In the genomic region with DNA sequence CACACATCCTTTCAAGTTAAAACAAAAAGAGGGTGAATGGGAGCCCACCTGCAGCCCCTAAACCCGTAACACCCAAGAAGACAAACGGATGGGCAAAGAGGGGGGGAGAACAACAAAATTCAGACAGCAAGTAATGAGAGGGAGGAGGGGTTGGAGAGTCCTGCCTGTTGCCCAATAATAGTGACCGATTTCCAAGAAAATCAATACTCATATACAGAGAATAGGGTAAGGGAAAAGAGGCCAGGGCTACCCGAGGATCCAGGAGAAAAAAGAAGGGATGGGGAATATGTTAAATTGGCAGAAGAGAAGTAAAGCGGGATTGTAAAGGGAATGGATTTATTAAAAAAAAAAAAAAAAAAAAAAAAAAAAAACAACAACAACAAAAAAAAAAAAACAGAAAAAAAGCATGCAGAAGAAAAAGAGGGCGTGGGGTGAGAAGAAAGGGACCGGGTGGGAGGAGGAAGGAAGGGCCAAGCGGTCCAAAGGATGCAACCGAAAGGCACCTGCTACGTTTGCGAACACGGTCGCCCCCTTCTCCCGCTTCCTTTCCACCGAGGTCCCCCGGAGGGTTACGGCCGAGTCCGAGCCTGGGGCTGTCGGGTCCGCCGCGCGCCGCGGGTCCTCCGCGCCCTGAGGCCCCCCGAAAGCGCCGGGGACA, we compare ENCODE assay signal across 9 cellular contexts. TPM values are rescaled to one million over a fixed set of nuclear protein-coding genes. Genes with fewer than 3 reads are reported as not detected.
DNase-seq lines count a peak whose midpoint lies in the region; ATAC-seq and TF ChIP-seq lines count a peak whose summit lies in the region.
"Had no signal": no experiment of that assay in that cellular context is flagged by ENCODE, and none has a peak within 500 bp of the region (broad histone marks: within the 10 kb centered on the region; RNA-seq: fewer than 3 reads in every experiment).

No MANE protein-coding gene starts in this region.

- H3K4me3 Mint-ChIP-seq in activated CD4-positive, alpha-beta T cell treated with anti-CD3 and anti-CD28 coated beads, Interleukin-2, amount 10 ng/mL, durations not matched to agents 7 days and 5 days = peak overlapping the region; percentile 30
- H3K4me3 Mint-ChIP-seq in activated T-helper 1 cell treated with anti-CD3 and anti-CD28 coated beads, Interleukin-12 subunit alpha, Interleukin-12 subunit beta, Interleukin-2, Interleukin-4 antibody, amounts not matched to agents 30 ng/mL and 10 ng/mL and 1 ng/mL, durations not matched to agents 14 hours and 24 hours and 36 hours = peak overlapping the region; percentile 63

- H3K27ac ChIP-seq in subcutaneous abdominal adipose tissue (ENCODE audit: low read depth, low read length) = no peak overlapping the region
- H3K27ac ChIP-seq: BLaER1 treated with 17β-estradiol and CSF1 and Interleukin-3, amounts not matched to agents 10 nM and 100 nM had no signal

- H3K4me3 ChIP-seq in kidney epithelial cell (ENCODE audit: low read depth, low read length) (peak overlapping the region; percentile 39), subcutaneous abdominal adipose tissue (ENCODE audit: low read depth in 1 of 5, low read length in 5 of 5) (peak overlapping the region in 4 of 5 donors; percentile 17 to 73 (median 57))
- H3K4me3 ChIP-seq: BLaER1 treated with 17β-estradiol and CSF1 and Interleukin-3, amounts not matched to agents 10 nM and 100 nM had no signal

- no peaks in the 10 kb centered on the region for H3K9me3 Mint-ChIP-seq in activated CD4-positive, alpha-beta T cell treated with anti-CD3 and anti-CD28 coated beads, Interleukin-2, amount 10 ng/mL, durations not matched to agents 7 days and 5 days
- H3K9me3 Mint-ChIP-seq in activated T-helper 1 cell treated with anti-CD3 and anti-CD28 coated beads, Interleukin-12 subunit alpha, Interleukin-12 subunit beta, Interleukin-2, Interleukin-4 antibody, amounts not matched to agents 30 ng/mL and 10 ng/mL and 1 ng/mL, durations not matched to agents 14 hours and 24 hours and 36 hours = no peaks in the 10 kb centered on the region

- TF ChIP-seq CTCF in kidney epithelial cell (IDR thresholded peaks at IDR 0.05; ENCODE audit: insufficient read depth, low read length, poor library complexity, severe bottlenecking) = no peak

- CTCF ChIA-PET in activated CD4-positive, alpha-beta T cell treated with anti-CD3 and anti-CD28 coated beads, Interleukin-2, amount 10 ng/mL, durations not matched to agents 7 days and 5 days (lab: Charles Lee) = no interaction called here

- H3K27ac Mint-ChIP-seq in activated CD4-positive, alpha-beta T cell treated with anti-CD3 and anti-CD28 coated beads, Interleukin-2, amount 10 ng/mL, durations not matched to agents 7 days and 5 days = no peak overlapping the region
- no peak overlapping the region for H3K27ac Mint-ChIP-seq in activated T-helper 1 cell treated with anti-CD3 and anti-CD28 coated beads, Interleukin-12 subunit alpha, Interleukin-12 subunit beta, Interleukin-2, Interleukin-4 antibody, amounts not matched to agents 30 ng/mL and 10 ng/mL and 1 ng/mL, durations not matched to agents 14 hours and 24 hours and 36 hours

- peaks cover 0 to 15% (median 13%) of the 10 kb centered on the region in 5 donors for H3K4me1 ChIP-seq in subcutaneous abdominal adipose tissue (ENCODE audit: control insufficient read depth in 5 of 5, insufficient read depth in 5 of 5, low read length in 5 of 5)
- H3K4me1 ChIP-seq: BLaER1 treated with 17β-estradiol and CSF1 and Interleukin-3, amounts not matched to agents 10 nM and 100 nM had no signal

- POLR2A ChIA-PET in activated CD4-positive, alpha-beta T cell treated with anti-CD3 and anti-CD28 coated beads, Interleukin-2, amount 10 ng/mL, durations not matched to agents 7 days and 5 days (lab: Charles Lee) = no interaction called here

- H3K36me3 Mint-ChIP-seq in activated CD4-positive, alpha-beta T cell treated with anti-CD3 and anti-CD28 coated beads, Interleukin-2, amount 10 ng/mL, durations not matched to agents 7 days and 5 days (ENCODE audit: low read depth) = no peaks in the 10 kb centered on the region
- no peaks in the 10 kb centered on the region for H3K36me3 Mint-ChIP-seq in activated T-helper 1 cell treated with anti-CD3 and anti-CD28 coated beads, Interleukin-12 subunit alpha, Interleukin-12 subunit beta, Interleukin-2, Interleukin-4 antibody, amounts not matched to agents 30 ng/mL and 10 ng/mL and 1 ng/mL, durations not matched to agents 14 hours and 24 hours and 36 hours (ENCODE audit: low read depth)

- no peak for DNase-seq in activated CD4-positive, alpha-beta T cell treated with anti-CD3 and anti-CD28 coated beads, Interleukin-2, amount 10 ng/mL, durations not matched to agents 7 days and 5 days
- no peak for DNase-seq in activated CD4-positive, alpha-beta T cell treated with anti-CD3 and anti-CD28 coated beads for 48 hours
- DNase-seq in activated T-helper 1 cell treated with anti-CD3 and anti-CD28 coated beads, Interleukin-12 subunit alpha, Interleukin-12 subunit beta, Interleukin-2, Interleukin-4 antibody, amounts not matched to agents 30 ng/mL and 10 ng/mL and 1 ng/mL, durations not matched to agents 14 hours and 24 hours and 36 hours (ENCODE audit: low spot score) = no peak
- DNase-seq in kidney epithelial cell (ENCODE audit: low read depth) (no peak), DMS 273 (lab: John Stamatoyannopoulos, UW; ENCODE audit: unreplicated experiment) (no peak), glomerular visceral epithelial cell (ENCODE audit: extremely low spot score) (no peak)

- no peak for ATAC-seq in HG02610 (IDR thresholded peaks at IDR 0.05; ENCODE audit: unreplicated experiment)

- intact Hi-C loops in activated T-helper 1 cell treated with anti-CD3 and anti-CD28 coated beads, Interleukin-12 subunit alpha, Interleukin-12 subunit beta, Interleukin-2, Interleukin-4 antibody, amounts not matched to agents 30 ng/mL and 10 ng/mL and 1 ng/mL, durations not matched to agents 14 hours and 24 hours and 36 hours (cut with micrococcal nuclease) = no loop called here

- H3K4me1 Mint-ChIP-seq in activated CD4-positive, alpha-beta T cell treated with anti-CD3 and anti-CD28 coated beads, Interleukin-2, amount 10 ng/mL, durations not matched to agents 7 days and 5 days = peaks cover 5% of the 10 kb centered on the region
- no peaks in the 10 kb centered on the region for H3K4me1 Mint-ChIP-seq in activated T-helper 1 cell treated with anti-CD3 and anti-CD28 coated beads, Interleukin-12 subunit alpha, Interleukin-12 subunit beta, Interleukin-2, Interleukin-4 antibody, amounts not matched to agents 30 ng/mL and 10 ng/mL and 1 ng/mL, durations not matched to agents 14 hours and 24 hours and 36 hours (ENCODE audit: low read depth)

- H3K9me3 ChIP-seq in subcutaneous abdominal adipose tissue (ENCODE audit: control insufficient read depth in 5 of 5, low read length in 5 of 5) = no peaks in the 10 kb centered on the region

- no peak overlapping the region for H3K9ac ChIP-seq in subcutaneous abdominal adipose tissue (ENCODE audit: low read length in 5 of 5)
- H3K9ac ChIP-seq: BLaER1 treated with 17β-estradiol and CSF1 and Interleukin-3, amounts not matched to agents 10 nM and 100 nM had no signal

- peaks cover 44% of the 10 kb centered on the region for H3K27me3 Mint-ChIP-seq in activated CD4-positive, alpha-beta T cell treated with anti-CD3 and anti-CD28 coated beads, Interleukin-2, amount 10 ng/mL, durations not matched to agents 7 days and 5 days
- peaks cover 40% of the 10 kb centered on the region for H3K27me3 Mint-ChIP-seq in activated T-helper 1 cell treated with anti-CD3 and anti-CD28 coated beads, Interleukin-12 subunit alpha, Interleukin-12 subunit beta, Interleukin-2, Interleukin-4 antibody, amounts not matched to agents 30 ng/mL and 10 ng/mL and 1 ng/mL, durations not matched to agents 14 hours and 24 hours and 36 hours (ENCODE audit: insufficient read depth)

- H3K27me3 ChIP-seq in kidney epithelial cell (ENCODE audit: control insufficient read depth, insufficient read depth, low read length) = peaks cover 9% of the 10 kb centered on the region
- H3K27me3 ChIP-seq in subcutaneous abdominal adipose tissue (ENCODE audit: control insufficient read depth in 5 of 5, insufficient read depth in 4 of 5, low read length in 5 of 5) = peaks cover 4 to 35% (median 22%) of the 10 kb centered on the region in 5 donors
- H3K27me3 ChIP-seq: BLaER1 treated with 17β-estradiol and CSF1 and Interleukin-3, amounts not matched to agents 10 nM and 100 nM had no signal

- no peaks in the 10 kb centered on the region for H3K36me3 ChIP-seq in kidney epithelial cell (ENCODE audit: control insufficient read depth, insufficient read depth, low read length)
- no peaks in the 10 kb centered on the region for H3K36me3 ChIP-seq in subcutaneous abdominal adipose tissue (ENCODE audit: control insufficient read depth in 5 of 5, insufficient read depth in 5 of 5, low read length in 5 of 5)
- H3K36me3 ChIP-seq: BLaER1 treated with 17β-estradiol and CSF1 and Interleukin-3, amounts not matched to agents 10 nM and 100 nM had no signal

RNA-seq across cellular contexts. Expression of a gene that starts 0.9 kb away (rescaled TPM):
- not detected for total RNA-seq in activated CD4-positive, alpha-beta T cell treated with anti-CD3 and anti-CD28 coated beads, Interleukin-2, amount 10 ng/mL, durations not matched to agents 7 days and 5 days
- not detected in 2 replicates for total RNA-seq in activated T-helper 1 cell treated with anti-CD3 and anti-CD28 coated beads, Interleukin-12 subunit alpha, Interleukin-12 subunit beta, Interleukin-2, Interleukin-4 antibody, amounts not matched to agents 30 ng/mL and 10 ng/mL and 1 ng/mL, durations not matched to agents 14 hours and 24 hours and 36 hours
- not detected in 2 replicates for total RNA-seq in kidney epithelial cell
